ENCODE assay signal across 8 cellular contexts in the genomic region with DNA sequence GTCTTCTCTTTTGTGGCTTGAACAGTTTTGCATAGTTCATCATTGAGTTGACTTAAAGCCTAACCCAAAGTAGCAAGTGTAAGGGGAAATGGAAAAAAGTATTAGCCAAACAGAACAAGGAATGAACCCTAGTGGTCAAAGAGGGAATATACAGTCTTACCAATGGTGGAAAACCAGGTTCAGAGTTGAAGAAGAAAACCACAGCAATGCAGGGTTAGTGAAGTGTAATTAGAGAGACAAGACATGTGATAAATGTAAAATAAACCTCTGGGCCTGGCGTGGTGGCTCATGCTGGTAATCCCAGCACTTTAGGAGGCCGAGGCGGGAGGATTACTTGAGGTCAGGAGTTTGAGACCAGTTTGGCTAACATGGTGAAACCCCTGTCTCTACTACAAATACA. TPM values are rescaled to one million over a fixed set of nuclear protein-coding genes. Genes with fewer than 3 reads are reported as not detected.
DNase-seq lines count a peak whose midpoint lies in the region; ATAC-seq and TF ChIP-seq lines count a peak whose summit lies in the region.

No MANE protein-coding gene starts in this region.

- no peaks in the 10 kb centered on the region for H3K27me3 ChIP-seq in PC-9 (ENCODE audit: insufficient read depth, low read depth)
- no peaks in the 10 kb centered on the region for H3K27me3 ChIP-seq in left ventricle myocardium inferior (ENCODE audit: low read depth)

- no peak for DNase-seq in PC-9
- no peak for DNase-seq in left ventricle myocardium inferior
- DNase-seq in cerebellar nuclear complex (lab: John Stamatoyannopoulos, UW), result no peak
- DNase-seq in NCI-H2196 (lab: John Stamatoyannopoulos, UW; ENCODE audit: unreplicated experiment), result no peak
- no peak for DNase-seq in mucosa of gallbladder (ENCODE audit: low spot score)
- no peak for DNase-seq in T-helper 9 cell

- TF ChIP-seq CTCF in GM12873 (IDR thresholded peaks at IDR 0.05; ENCODE audit: insufficient read depth, low read depth, low read length, missing control alignments) (peak; percentile 61), PC-9 (conservative IDR thresholded peaks at IDR 0.05) (peak; percentile 77), left ventricle myocardium inferior (IDR thresholded peaks at IDR 0.05; ENCODE audit: borderline replicate concordance) (peak; percentile 66)

- H3K9me2 ChIP-seq in PC-9 (ENCODE audit: insufficient read depth), result no peaks in the 10 kb centered on the region; the same call in 1 of the 2 replicates

- no peak overlapping the region for H2AFZ ChIP-seq in PC-9

- ATAC-seq in HG02759 (IDR thresholded peaks at IDR 0.05; ENCODE audit: unreplicated experiment), result peak; percentile 79

- H3K36me3 ChIP-seq in PC-9 (ENCODE audit: low read depth), result no peaks in the 10 kb centered on the region
- H3K36me3 ChIP-seq in left ventricle myocardium inferior, result peaks cover 41% of the 10 kb centered on the region

- no peaks in the 10 kb centered on the region for H3F3A ChIP-seq in PC-9 (ENCODE audit: insufficient read depth, low read depth)

- no peak overlapping the region for H3K4me2 ChIP-seq in PC-9

- no peaks in the 10 kb centered on the region for H4K20me1 ChIP-seq in PC-9 (ENCODE audit: insufficient read depth)

- H3K9me3 ChIP-seq in PC-9 (ENCODE audit: insufficient read depth, low read depth) (0 out of 2 replicates have a peak, but pooled peaks cover 3% of the 10 kb centered on the region), left ventricle myocardium inferior (replicated peaks) (no peaks in the 10 kb centered on the region)

- H3K4me3 ChIP-seq in PC-9 (no peak overlapping the region), left ventricle myocardium inferior (peak overlapping the region; percentile 68)

- CTCF ChIA-PET in PC-9 (lab: Charles Lee), result interaction anchor here (0.7 kb wide), 1 partner anchor 246 kb away, joined by 3 read pairs; no protein-coding TSS in a partner anchor

- H3K4me1 ChIP-seq in PC-9 (replicated peaks; ENCODE audit: insufficient read depth) (no peaks in the 10 kb centered on the region), left ventricle myocardium inferior (peaks cover 7% of the 10 kb centered on the region)

- intact Hi-C loops in PC-9 (cut with micrococcal nuclease; ENCODE audit: unreplicated experiment) (loop anchor here (5.0 kb wide), 1 partner anchor 93 kb away; no protein-coding TSS in a partner anchor), left ventricle myocardium inferior (cut with micrococcal nuclease) (no loop called here)

- H3K79me2 ChIP-seq in PC-9 (ENCODE audit: low read depth), result no peaks in the 10 kb centered on the region

- POLR2A ChIA-PET in PC-9 (lab: Charles Lee; ENCODE audit: unreplicated experiment), result no interaction called here

- no TSS peak for BruUV-seq in PC-9 (replicated peaks; lab: Mats Ljungman, UMichigan)

- H3K27ac ChIP-seq in PC-9 (no peak overlapping the region), left ventricle myocardium inferior (replicated peaks) (peak overlapping the region; percentile 94)

RNA-seq across cellular contexts. Expression of a gene that starts 2.4 kb away (rescaled TPM):
- not detected in 2 replicates for total RNA-seq in PC-9 (2021)
- total RNA-seq in left ventricle myocardium inferior, result 2,803 TPM
- 92.5 TPM for total RNA-seq in mucosa of gallbladder

Comparison
In these comparisons a context has a peak if more than half of its experiments do, and no peak if none do; other contexts are left out.
1. RNA of a gene that starts 2.4 kb away (total RNA-seq): 2,803 TPM in left ventricle myocardium inferior (single experiment) and 92.5 TPM in mucosa of gallbladder (single experiment); not detected in PC-9; every median in the first group is over 10 times any median in the second.
2. Peak in every context shown above with its lines, with median percentiles within 50 percentile points of each other: CTCF ChIP-seq.